Comparison of ENCODE assay signal across 18 cellular contexts in the genomic region with DNA sequence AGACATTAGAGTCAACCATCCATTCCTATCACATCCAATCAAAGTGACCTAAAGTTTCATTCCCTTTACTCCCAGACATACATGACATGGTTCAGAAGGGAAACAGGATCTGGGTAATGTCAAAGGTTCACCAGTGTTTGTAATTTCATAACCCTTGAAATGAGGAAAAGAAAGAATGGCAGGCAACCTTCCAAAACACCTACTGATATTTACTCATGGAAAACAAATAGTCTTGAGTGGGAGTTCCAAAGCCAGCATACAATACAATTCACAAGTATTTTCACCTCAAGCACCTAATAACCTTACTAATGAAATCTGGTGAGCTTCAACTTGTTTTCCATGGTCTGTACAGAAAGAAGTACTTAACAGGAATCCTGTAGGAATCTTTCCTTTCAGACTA.
DNase-seq lines count a peak whose midpoint lies in the region; ATAC-seq and TF ChIP-seq lines count a peak whose summit lies in the region.
"Had no signal": no experiment of that assay in that cellular context is flagged by ENCODE, and none has a peak within 500 bp of the region (broad histone marks: within the 10 kb centered on the region; RNA-seq: fewer than 3 reads in every experiment).

No MANE protein-coding gene starts in this region.

- H3K4me1 ChIP-seq in adipocyte (ENCODE audit: control insufficient read depth, insufficient read depth, low read length) (no peaks in the 10 kb centered on the region), right lobe of liver (peaks cover 0 to 4% (median 0%) of the 10 kb centered on the region in 4 donors)
- H3K4me1 ChIP-seq: testis had no signal

- H3K36me3 ChIP-seq in adipocyte (ENCODE audit: control insufficient read depth, insufficient read depth, low read length, severe bottlenecking) = no peaks in the 10 kb centered on the region
- H3K36me3 ChIP-seq in right lobe of liver = no peaks in the 10 kb centered on the region

- TF ChIP-seq POLR2A in right lobe of liver (IDR thresholded peaks at IDR 0.05) = no peak

- no peaks in the 10 kb centered on the region for H3K27me3 ChIP-seq in adipocyte (replicated peaks; ENCODE audit: control insufficient read depth, insufficient read depth, low read length)
- H3K27me3 ChIP-seq in right lobe of liver = no peaks in the 10 kb centered on the region
- H3K27me3 ChIP-seq: testis had no signal

- ATAC-seq in right lobe of liver = peak in 3 of 4 donors; percentile 31 to 88 (median 38)
- no peak for ATAC-seq in GM18517 (IDR thresholded peaks at IDR 0.05; ENCODE audit: unreplicated experiment)
- ATAC-seq: sciatic nerve had no signal

- DNase-seq in SIG-M5 treated with dmso at 0.1 percent for 504 hours (lab: John Stamatoyannopoulos, UW; ENCODE audit: unreplicated experiment) = peak; percentile 63
- DNase-seq in SIG-M5 (lab: John Stamatoyannopoulos, UW) = no peak
- peak; percentile 11 for DNase-seq in adipocyte (ENCODE audit: low read depth)
- DNase-seq in right lobe of liver = no peak
- no peak for DNase-seq in MV-4-11 (lab: John Stamatoyannopoulos, UW)
- DNase-seq in NCI-H128 (lab: John Stamatoyannopoulos, UW; ENCODE audit: unreplicated experiment) = no peak
- no peak for DNase-seq in NCI-H2171 treated with DMSO at 0.1 percent for 48 hours (lab: John Stamatoyannopoulos, UW)
- DNase-seq: activated CD4-positive, alpha-beta T cell treated with anti-CD3 and anti-CD28 coated beads, Interleukin-2, amount 50 U/mL, for 4 hours; activated naive CD8-positive, alpha-beta T cell treated with anti-CD3 and anti-CD28 coated beads for 36 hours; activated T-cell treated with anti-CD3 and anti-CD28 coated beads, Interleukin-2, amount 50 U/mL, for 48 hours; effector CD8-positive, alpha-beta T cell; foreskin fibroblast; NCI-H2081 treated with DMSO at 0.1 percent for 48 hours; nephron progenitor cell; stimulated activated CD4-positive, alpha-beta T cell treated with anti-CD3 and anti-CD28 coated beads, Interleukin-2, amount 100 ng/mL, for 24 hours; testis had no signal

- no peak overlapping the region for H3K27ac ChIP-seq in right lobe of liver
- H3K27ac ChIP-seq: testis had no signal

- H3K9me3 ChIP-seq in adipocyte (ENCODE audit: control insufficient read depth, low read length) = no peaks in the 10 kb centered on the region
- no peaks in the 10 kb centered on the region for H3K9me3 ChIP-seq in right lobe of liver
- H3K9me3 ChIP-seq: testis had no signal

- no peak overlapping the region for H3K9ac ChIP-seq in adipocyte (ENCODE audit: low read length)

- TF ChIP-seq CTCF in right lobe of liver (IDR thresholded peaks at IDR 0.05) = no peak

- no peak overlapping the region for H3K4me3 ChIP-seq in adipocyte (ENCODE audit: low read length)
- H3K4me3 ChIP-seq in right lobe of liver = no peak overlapping the region
- H3K4me3 ChIP-seq: testis had no signal

- intact Hi-C loops in right lobe of liver (cut with DNase I) = no loop called here

Comparison
In these comparisons a context has a peak if more than half of its experiments do, and no peak if none do; other contexts are left out.
1. DNase-seq: peak in SIG-M5 treated with dmso at 0.1 percent for 504 hours (single experiment) and adipocyte (single experiment); none in SIG-M5 (single experiment), right lobe of liver (0 of 3), MV-4-11 (single experiment), NCI-H128 (single experiment) and NCI-H2171 treated with DMSO at 0.1 percent for 48 hours (single experiment).